In the genomic region with DNA sequence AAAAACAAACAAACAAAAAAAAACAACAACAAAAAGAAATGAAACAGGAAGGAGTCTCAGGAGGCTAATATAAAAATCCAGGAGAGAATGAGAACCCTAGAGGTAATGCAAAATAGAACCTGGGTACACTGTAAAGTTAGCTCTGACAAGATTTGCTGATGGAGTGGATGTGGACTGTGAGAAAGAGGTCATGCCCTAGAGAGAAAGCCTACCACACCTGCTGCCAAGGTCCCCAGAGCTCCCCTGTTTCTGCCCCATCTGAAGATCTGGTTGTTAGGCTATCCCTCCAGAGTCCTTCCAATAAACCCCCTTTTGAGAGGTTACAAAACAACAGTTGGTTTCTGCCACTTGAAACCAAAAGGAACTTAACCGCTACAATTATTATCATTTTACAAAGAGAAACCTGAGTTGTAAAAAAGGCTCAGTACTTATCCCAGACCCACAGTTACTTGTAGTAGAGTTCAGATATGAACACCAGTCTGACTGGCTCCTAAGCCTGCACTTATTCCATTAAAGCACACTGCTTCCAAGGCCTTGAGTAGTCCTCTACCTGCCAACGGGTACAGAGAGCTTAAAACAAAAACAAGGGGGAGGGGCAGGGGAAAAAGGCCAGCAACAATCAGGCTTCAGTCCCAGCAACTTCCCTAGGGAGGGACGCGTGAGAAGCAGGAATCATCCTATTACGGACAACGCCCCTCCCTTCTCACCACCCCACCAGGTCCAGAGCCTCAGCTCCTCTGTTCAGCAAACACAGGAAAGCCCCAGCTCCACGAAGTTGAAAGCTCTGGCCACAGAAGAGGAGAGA, we compare ENCODE assay signal across 8 cellular contexts. TPM values are rescaled to one million over a fixed set of nuclear protein-coding genes. Genes with fewer than 3 reads are reported as not detected.
DNase-seq lines count a peak whose midpoint lies in the region; ATAC-seq and TF ChIP-seq lines count a peak whose summit lies in the region.

No MANE protein-coding gene starts in this region.

- no peaks in the 10 kb centered on the region for H3K9me3 ChIP-seq in right cardiac atrium (ENCODE audit: control insufficient read depth, low read length)

- peak; percentile 73 for ATAC-seq in SK-N-SH treated with all-trans-retinoic acid at 6 μM for 48 hours
- peak; percentile 76 to 89 for ATAC-seq in right cardiac atrium
- no peak for ATAC-seq in stimulated activated memory B cell treated with anti-CD40 and anti-IgM and Interleukin-4, amounts not matched to agents 10 μg/mL and 1 μg/mL and 100 μg/mL, for 72 hours
- ATAC-seq in GM19351 (IDR thresholded peaks at IDR 0.05; ENCODE audit: unreplicated experiment): no peak

- H3K9me3 Mint-ChIP-seq in stimulated activated memory B cell treated with anti-CD40 and anti-IgM and Interleukin-4, amounts not matched to agents 10 μg/mL and 1 μg/mL and 100 μg/mL, for 72 hours: no peaks in the 10 kb centered on the region

- peaks cover 6% of the 10 kb centered on the region for H3K4me1 ChIP-seq in right cardiac atrium (ENCODE audit: control insufficient read depth, insufficient read depth, low read length)

- peak overlapping the region; percentile 63 for H3K27ac Mint-ChIP-seq in stimulated activated memory B cell treated with anti-CD40 and anti-IgM and Interleukin-4, amounts not matched to agents 10 μg/mL and 1 μg/mL and 100 μg/mL, for 72 hours

- H3K4me1 Mint-ChIP-seq in stimulated activated memory B cell treated with anti-CD40 and anti-IgM and Interleukin-4, amounts not matched to agents 10 μg/mL and 1 μg/mL and 100 μg/mL, for 72 hours: peaks cover 48% of the 10 kb centered on the region

- H3K27ac ChIP-seq in right cardiac atrium (ENCODE audit: low read length): peak overlapping the region; percentile 91

- WGBS in right cardiac atrium: 13% methylated on average over 7 of the region's 7 CpGs

- H3K4me3 Mint-ChIP-seq in stimulated activated memory B cell treated with anti-CD40 and anti-IgM and Interleukin-4, amounts not matched to agents 10 μg/mL and 1 μg/mL and 100 μg/mL, for 72 hours: no peak overlapping the region

- peak overlapping the region; percentile 15 for H3K4me3 ChIP-seq in right cardiac atrium (ENCODE audit: low read length)

- intact Hi-C loops in right cardiac atrium (cut with DNase I): loop anchor here in 1 of 4 donors (10.0 kb wide), 1 partner anchor 85 kb away; no protein-coding TSS in a partner anchor

- peak; percentile 11 for DNase-seq in NCI-H2196 (lab: John Stamatoyannopoulos, UW; ENCODE audit: unreplicated experiment)
- DNase-seq in NCI-H2196 treated with DMSO at 0.1 percent for 48 hours (lab: John Stamatoyannopoulos, UW; ENCODE audit: unreplicated experiment): no peak
- DNase-seq in right cardiac atrium: peak; percentile 52 to 75 (median 73)
- no peak for DNase-seq in T-helper 9 cell
- no peak for DNase-seq in SW 1271 (lab: John Stamatoyannopoulos, UW)

- no peaks in the 10 kb centered on the region for H3K27me3 Mint-ChIP-seq in stimulated activated memory B cell treated with anti-CD40 and anti-IgM and Interleukin-4, amounts not matched to agents 10 μg/mL and 1 μg/mL and 100 μg/mL, for 72 hours

- H3K36me3 Mint-ChIP-seq in stimulated activated memory B cell treated with anti-CD40 and anti-IgM and Interleukin-4, amounts not matched to agents 10 μg/mL and 1 μg/mL and 100 μg/mL, for 72 hours: peaks cover 6% of the 10 kb centered on the region

- H3K27me3 ChIP-seq in right cardiac atrium (ENCODE audit: control insufficient read depth, insufficient read depth): no peaks in the 10 kb centered on the region

TF ChIP-seq in SK-N-SH treated with all-trans-retinoic acid at 6 μM for 48 hours, 23 proteins besides CTCF, POLR2A, EP300 and RAD21:
- TF ChIP-seq ISL1 (CRISPR knock-in tag; IDR thresholded peaks at IDR 0.05) (peak; percentile 43; the same call in 1 of the 2 replicates), SNAI2 (CRISPR knock-in tag; IDR thresholded peaks at IDR 0.05) (no peak)

RNA-seq across cellular contexts. Expression of a gene that starts 27.7 kb away (rescaled TPM):
- total RNA-seq in right cardiac atrium: 100 to 1,000 TPM; 102 to 158 (median 117) TPM
- 50.1 TPM for polyA plus RNA-seq in right cardiac atrium

Comparison
In these comparisons a context has a peak if more than half of its experiments do, and no peak if none do; other contexts are left out.
1. DNase-seq: peak in NCI-H2196 (single experiment) and right cardiac atrium (3 of 3); none in NCI-H2196 treated with DMSO at 0.1 percent for 48 hours (single experiment), T-helper 9 cell (single experiment) and SW 1271 (0 of 2).
2. ATAC-seq: peak in SK-N-SH treated with all-trans-retinoic acid at 6 μM for 48 hours (single experiment) and right cardiac atrium (2 of 2); none in stimulated activated memory B cell treated with anti-CD40 and anti-IgM and Interleukin-4, amounts not matched to agents 10 μg/mL and 1 μg/mL and 100 μg/mL, for 72 hours (single experiment) and GM19351 (single experiment).